Comparison of ENCODE assay signal across 12 cellular contexts in genomic region chrX:46209037-46209436, GRCh38.
"Had no signal": no experiment of that assay in that cellular context is flagged by ENCODE, and none has a peak within 500 bp of the region (broad histone marks: within the 10 kb centered on the region; RNA-seq: fewer than 3 reads in every experiment).

No MANE protein-coding gene starts in this region.

- H3K9ac ChIP-seq: parathyroid adenoma had no signal

- H3K4me1 ChIP-seq: gastroesophageal sphincter had no signal

- DNase-seq: activated CD4-positive, alpha-beta memory T cell treated with anti-CD3 and anti-CD28 coated beads for 36 hours; activated CD4-positive, alpha-beta T cell treated with anti-CD3 and anti-CD28 coated beads for 1 hour; activated gamma-delta T cell treated with Interleukin-2 at 50 U/mL for 16 hours; activated T-cell treated with anti-CD3 and anti-CD28 coated beads, Interleukin-2, amount 50 U/mL, for 4 hours; effector memory CD4-positive, alpha-beta T cell; hippocampal formation; retina; T-cell; T1000; tibial artery had no signal

- H3K27me3 ChIP-seq: gastroesophageal sphincter, tibial artery had no signal

- H3K27ac ChIP-seq: gastroesophageal sphincter, parathyroid adenoma had no signal

- ATAC-seq: gastroesophageal sphincter had no signal

- H3K9me3 ChIP-seq: gastroesophageal sphincter, tibial artery had no signal

- H3K36me3 ChIP-seq: gastroesophageal sphincter, tibial artery had no signal

- H3K4me3 ChIP-seq: gastroesophageal sphincter, tibial artery had no signal

- H3K79me2 ChIP-seq: parathyroid adenoma had no signal
